ENCODE assay signal across 8 cellular contexts in the genomic region with DNA sequence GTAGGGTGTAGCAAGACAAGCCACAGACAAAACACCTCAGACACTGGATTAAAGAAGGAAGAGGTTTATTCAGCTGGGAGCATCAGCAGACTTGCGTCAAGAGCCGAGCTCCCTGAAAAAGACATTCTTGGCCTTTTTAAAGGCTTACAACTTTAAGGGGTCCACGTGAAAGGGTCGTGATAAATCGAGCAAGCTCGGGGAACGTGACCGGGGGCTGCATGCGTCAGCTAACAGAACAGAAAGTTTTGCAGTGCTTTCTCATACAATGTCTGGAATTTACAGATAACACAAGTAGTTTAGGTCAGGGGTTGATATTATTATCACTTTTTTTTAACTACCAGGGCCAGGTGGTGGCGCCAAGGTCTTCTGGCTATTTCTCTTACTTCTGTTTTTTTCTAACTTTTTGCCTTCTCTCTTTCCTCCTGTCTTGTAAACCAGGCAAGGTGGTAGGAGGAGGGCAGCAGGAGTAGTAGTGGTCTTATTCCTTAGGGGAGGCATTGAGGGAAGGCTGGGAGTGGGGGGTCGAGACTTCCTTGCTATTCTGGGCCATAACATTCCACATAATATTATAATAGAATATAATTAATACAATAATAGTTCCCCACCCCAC. TPM values are rescaled to one million over a fixed set of nuclear protein-coding genes. Genes with fewer than 3 reads are reported as not detected.
DNase-seq lines count a peak whose midpoint lies in the region; ATAC-seq, FAIRE-seq and TF ChIP-seq lines count a peak whose summit lies in the region.

No MANE protein-coding gene starts in this region.

- peaks cover 12% of the 10 kb centered on the region for H3K27me3 Mint-ChIP-seq in astrocyte (ENCODE audit: low read depth, unreplicated experiment)
- peaks cover 2% of the 10 kb centered on the region for H3K27me3 Mint-ChIP-seq in mesothelial cell of epicardium (ENCODE audit: low read depth)
- peaks cover 0 to 12% (median 1%) of the 10 kb centered on the region in 5 donors for H3K27me3 Mint-ChIP-seq in naive thymus-derived CD8-positive, alpha-beta T cell
- peaks cover 10% of the 10 kb centered on the region for H3K27me3 Mint-ChIP-seq in stimulated activated naive CD8-positive, alpha-beta T cell treated with anti-CD3 and anti-CD28 coated beads, Interleukin-15, amount 100 ng/mL, for 72 hours

- H3K4me3 Mint-ChIP-seq in astrocyte (ENCODE audit: unreplicated experiment) (peak overlapping the region; percentile 70), mesothelial cell of epicardium (no peak overlapping the region)
- H3K4me3 Mint-ChIP-seq in naive thymus-derived CD8-positive, alpha-beta T cell, result peak overlapping the region in 3 of 10 donors; percentile 6 to 73 (median 58)
- H3K4me3 Mint-ChIP-seq in stimulated activated naive CD8-positive, alpha-beta T cell treated with anti-CD3 and anti-CD28 coated beads, Interleukin-15, amount 100 ng/mL, for 72 hours, result no peak overlapping the region

- H3K4me3 ChIP-seq in BE2C (ENCODE audit: low read depth, low read length) (peak overlapping the region; percentile 37), astrocyte (ENCODE audit: insufficient read depth, low read depth, low read length) (no peak overlapping the region)

- H3K27ac ChIP-seq in astrocyte (ENCODE audit: low read depth, low read length), result peak overlapping the region; percentile 96

- DNase-seq in BE2C (peak; percentile 22), LHCN-M2 (ENCODE audit: low read depth) (peak; percentile 63), astrocyte (ENCODE audit: low read depth) (no peak), mesothelial cell of epicardium (ENCODE audit: low spot score in 2 of 2, unreplicated experiment in 2 of 2) (no peak), NCI-H1048 (lab: John Stamatoyannopoulos, UW) (no peak)
- DNase-seq in naive thymus-derived CD8-positive, alpha-beta T cell, result no peak
- no peak for DNase-seq in stimulated activated naive CD8-positive, alpha-beta T cell treated with anti-CD3 and anti-CD28 coated beads, Interleukin-15, amount 100 ng/mL, for 72 hours

- TF ChIP-seq CTCF in BE2C (IDR thresholded peaks at IDR 0.05; ENCODE audit: low read depth, low read length) (peak; percentile 25), astrocyte (IDR thresholded peaks at IDR 0.05; ENCODE audit: insufficient read depth, low read depth, low read length) (peak; percentile 19), mesothelial cell of epicardium (IDR thresholded peaks at IDR 0.05; ENCODE audit: unreplicated experiment) (no peak)

- H3K36me3 Mint-ChIP-seq in astrocyte (ENCODE audit: low read depth, unreplicated experiment), result peaks cover 4% of the 10 kb centered on the region
- no peaks in the 10 kb centered on the region for H3K36me3 Mint-ChIP-seq in mesothelial cell of epicardium
- no peaks in the 10 kb centered on the region for H3K36me3 Mint-ChIP-seq in naive thymus-derived CD8-positive, alpha-beta T cell

- peaks cover 16% of the 10 kb centered on the region for H3K79me2 ChIP-seq in astrocyte (ENCODE audit: insufficient read depth, low read length)

- H3K4me2 ChIP-seq in astrocyte (ENCODE audit: low read length), result peak overlapping the region; percentile 88

- H3K27ac Mint-ChIP-seq in astrocyte (ENCODE audit: unreplicated experiment) (no peak overlapping the region), mesothelial cell of epicardium (peak overlapping the region; percentile 82)
- peak overlapping the region in 5 of 10 donors; percentile 59 to 72 (median 65) for H3K27ac Mint-ChIP-seq in naive thymus-derived CD8-positive, alpha-beta T cell
- H3K27ac Mint-ChIP-seq in stimulated activated naive CD8-positive, alpha-beta T cell treated with anti-CD3 and anti-CD28 coated beads, Interleukin-15, amount 100 ng/mL, for 72 hours, result peak overlapping the region in 1 of 2 donors; percentile 71

- H3K4me1 Mint-ChIP-seq in astrocyte (ENCODE audit: low read depth, unreplicated experiment) (peaks cover 21% of the 10 kb centered on the region), mesothelial cell of epicardium (peaks cover 47% of the 10 kb centered on the region)
- H3K4me1 Mint-ChIP-seq in naive thymus-derived CD8-positive, alpha-beta T cell, result peaks cover 9 to 42% (median 21%) of the 10 kb centered on the region in 4 donors
- H3K4me1 Mint-ChIP-seq in stimulated activated naive CD8-positive, alpha-beta T cell treated with anti-CD3 and anti-CD28 coated beads, Interleukin-15, amount 100 ng/mL, for 72 hours, result peaks cover 23% of the 10 kb centered on the region

- H3K4me1 ChIP-seq in BE2C (peaks cover 23% of the 10 kb centered on the region), astrocyte (ENCODE audit: insufficient read depth, low read length) (peaks cover 53% of the 10 kb centered on the region)

- H3K27me3 ChIP-seq in BE2C (no peaks in the 10 kb centered on the region), astrocyte (ENCODE audit: insufficient read depth, low read length) (no peaks in the 10 kb centered on the region)

- POLR2A ChIA-PET in naive thymus-derived CD8-positive, alpha-beta T cell (lab: Charles Lee), result no interaction called here

- H3K9me3 Mint-ChIP-seq in astrocyte (ENCODE audit: unreplicated experiment) (no peaks in the 10 kb centered on the region), mesothelial cell of epicardium (no peaks in the 10 kb centered on the region)
- no peaks in the 10 kb centered on the region for H3K9me3 Mint-ChIP-seq in naive thymus-derived CD8-positive, alpha-beta T cell
- no peaks in the 10 kb centered on the region for H3K9me3 Mint-ChIP-seq in stimulated activated naive CD8-positive, alpha-beta T cell treated with anti-CD3 and anti-CD28 coated beads, Interleukin-15, amount 100 ng/mL, for 72 hours

- no peak for FAIRE-seq in astrocyte (lab: Jason Lieb, UNC)

- no peaks in the 10 kb centered on the region for H4K20me1 ChIP-seq in astrocyte (ENCODE audit: insufficient read depth, low read length)

- H3K9ac ChIP-seq in astrocyte (ENCODE audit: low read length), result peak overlapping the region; percentile 80

- no peaks in the 10 kb centered on the region for H3K36me3 ChIP-seq in BE2C
- H3K36me3 ChIP-seq in astrocyte (ENCODE audit: insufficient read depth, low read length), result no peaks in the 10 kb centered on the region

- H3K9me3 ChIP-seq in BE2C, result no peaks in the 10 kb centered on the region
- no peaks in the 10 kb centered on the region for H3K9me3 ChIP-seq in astrocyte (ENCODE audit: insufficient read depth, low read depth, low read length)

- no peak for ATAC-seq in GM18858 (IDR thresholded peaks at IDR 0.05; ENCODE audit: unreplicated experiment)
- ATAC-seq in naive thymus-derived CD8-positive, alpha-beta T cell, result no peak
- no peak for ATAC-seq in stimulated activated naive CD8-positive, alpha-beta T cell treated with anti-CD3 and anti-CD28 coated beads, Interleukin-15, amount 100 ng/mL, for 72 hours

- no peak overlapping the region for H2AFZ ChIP-seq in astrocyte (ENCODE audit: low read depth, low read length)

RNA-seq across cellular contexts. Expression of a gene that starts 0.6 kb away (rescaled TPM):
- 1.1 TPM for polyA plus RNA-seq in BE2C (2012; ENCODE audit: insufficient read depth, insufficient read length, low read depth)
- total RNA-seq in LHCN-M2 (2014; rRNA removed) (59.0 and 60.2 TPM in 2 replicates), astrocyte (1.1 and 1.3 TPM in 2 replicates), mesothelial cell of epicardium (1.4 to 1.8 TPM (median 1.7 TPM) in 3 replicates)
- 61.5 TPM for polyA plus RNA-seq in LHCN-M2 (2012)
- total RNA-seq in naive thymus-derived CD8-positive, alpha-beta T cell, result under 1 TPM in 1 of 2 experiments, not detected in 1; 0.39 TPM
- polyA plus RNA-seq in naive thymus-derived CD8-positive, alpha-beta T cell, result under 1 TPM in 1 of 3 donors, not detected in 2; 0.09 TPM

RNA-seq across cellular contexts. Expression of a gene that starts 5.6 kb away (rescaled TPM):
- polyA plus RNA-seq in BE2C (2012; ENCODE audit: insufficient read depth, insufficient read length, low read depth), result 2.8 TPM
- 18.0 and 21.9 TPM in 2 replicates for total RNA-seq in LHCN-M2 (2014; rRNA removed)
- polyA plus RNA-seq in LHCN-M2 (2012), result 15.2 TPM
- 37.3 and 39.6 TPM in 2 replicates for total RNA-seq in astrocyte
- total RNA-seq in mesothelial cell of epicardium, result 19.0 to 23.7 TPM (median 20.4 TPM) in 3 replicates
- 10 to 100 TPM; 15.1 to 17.4 TPM for total RNA-seq in naive thymus-derived CD8-positive, alpha-beta T cell
- polyA plus RNA-seq in naive thymus-derived CD8-positive, alpha-beta T cell, result 10 to 100 TPM in 2 of 3 donors, 1 to 10 TPM in 1; 8.9 to 11.0 (median 10.8) TPM

RNA-seq across cellular contexts. Expression of a gene that starts 21.0 kb away (rescaled TPM):
- 610 TPM for polyA plus RNA-seq in BE2C (2012; ENCODE audit: insufficient read depth, insufficient read length, low read depth)
- total RNA-seq in LHCN-M2 (2014; rRNA removed) (171 and 215 TPM in 2 replicates), astrocyte (159 and 170 TPM in 2 replicates), mesothelial cell of epicardium (125 to 140 TPM (median 132 TPM) in 3 replicates)
- polyA plus RNA-seq in LHCN-M2 (2012), result 293 TPM
- total RNA-seq in naive thymus-derived CD8-positive, alpha-beta T cell, result 10 to 100 TPM; 81.5 to 92.9 TPM
- 100 to 1,000 TPM; 184 to 203 (median 198) TPM for polyA plus RNA-seq in naive thymus-derived CD8-positive, alpha-beta T cell

RNA-seq across cellular contexts. Expression of a gene that starts 29.3 kb away (rescaled TPM):
- polyA plus RNA-seq in BE2C (2012; ENCODE audit: insufficient read depth, insufficient read length, low read depth), result 58.1 TPM
- 71.2 and 75.2 TPM in 2 replicates for total RNA-seq in LHCN-M2 (2014; rRNA removed)
- 29.0 TPM for polyA plus RNA-seq in LHCN-M2 (2012)
- 55.1 and 56.5 TPM in 2 replicates for total RNA-seq in astrocyte
- total RNA-seq in mesothelial cell of epicardium, result 60.0 to 63.4 TPM (median 60.5 TPM) in 3 replicates
- total RNA-seq in naive thymus-derived CD8-positive, alpha-beta T cell, result 100 to 1,000 TPM; 149 to 164 TPM
- 10 to 100 TPM; 19.9 to 24.2 (median 20.9) TPM for polyA plus RNA-seq in naive thymus-derived CD8-positive, alpha-beta T cell

Comparison
In these comparisons a context has a peak if more than half of its experiments do, and no peak if none do; other contexts are left out.
1. DNase-seq: peak in BE2C (single experiment) and LHCN-M2 (single experiment); none in astrocyte (single experiment), mesothelial cell of epicardium (0 of 2), naive thymus-derived CD8-positive, alpha-beta T cell (0 of 10), stimulated activated naive CD8-positive, alpha-beta T cell treated with anti-CD3 and anti-CD28 coated beads, Interleukin-15, amount 100 ng/mL, for 72 hours (0 of 2) and NCI-H1048 (single experiment).
2. RNA of a gene that starts 0.6 kb away (total RNA-seq): 59.0 to 60.2 TPM in LHCN-M2; 1.4 to 1.8 TPM in mesothelial cell of epicardium, 1.1 to 1.3 TPM in astrocyte and 0.39 TPM in naive thymus-derived CD8-positive, alpha-beta T cell; every median in the first group is over 10 times any median in the second.